Comparison of ENCODE assay signal across 11 cellular contexts in the genomic region with DNA sequence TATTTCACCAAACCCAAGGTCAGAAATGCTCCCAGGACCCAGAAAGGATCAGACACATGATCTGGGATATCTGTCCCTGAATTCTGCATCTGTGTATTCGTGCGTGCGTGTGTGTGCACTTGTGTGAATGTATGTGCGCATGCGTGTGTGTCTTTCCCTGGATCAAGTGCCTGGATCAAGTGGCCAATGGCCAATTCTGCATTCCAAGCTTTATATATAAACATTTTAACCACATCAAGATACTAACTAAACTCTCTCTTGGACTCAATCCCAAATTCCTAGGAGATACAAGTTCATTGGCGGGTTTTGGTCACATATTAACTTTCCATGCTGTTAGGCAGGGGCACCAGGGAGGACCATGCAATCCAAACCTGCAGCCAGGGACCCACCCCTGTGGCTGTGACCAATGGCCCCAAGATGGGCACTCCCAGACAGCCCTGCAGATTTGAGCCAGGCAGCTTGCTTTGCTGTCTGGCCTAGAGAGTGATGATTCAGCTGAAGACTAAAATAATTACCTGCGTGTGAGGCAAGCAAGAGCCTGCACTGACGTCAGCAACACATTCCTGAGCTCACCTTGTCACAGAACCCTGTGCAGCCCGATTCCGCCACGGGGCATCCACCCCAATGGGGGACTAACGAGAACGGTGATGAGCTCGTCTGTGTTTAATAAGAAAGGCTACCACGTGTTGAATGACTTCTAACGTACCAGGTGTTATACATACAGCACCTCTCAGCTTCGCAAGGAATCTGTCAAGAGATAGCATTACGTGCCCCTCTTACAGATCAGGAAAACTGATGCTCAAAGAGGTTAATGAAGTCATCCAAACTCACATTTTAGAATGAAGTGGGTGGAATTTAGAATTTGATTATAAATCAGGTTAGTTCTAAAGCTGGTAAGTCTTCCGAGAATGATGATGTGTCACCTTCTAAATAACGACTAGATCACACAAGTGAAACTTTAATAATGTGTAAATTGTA. TPM values are rescaled to one million over a fixed set of nuclear protein-coding genes. Genes with fewer than 3 reads are reported as not detected.
DNase-seq lines count a peak whose midpoint lies in the region; ATAC-seq and TF ChIP-seq lines count a peak whose summit lies in the region.
"Had no signal": no experiment of that assay in that cellular context is flagged by ENCODE, and none has a peak within 500 bp of the region (broad histone marks: within the 10 kb centered on the region; RNA-seq: fewer than 3 reads in every experiment).

No MANE protein-coding gene starts in this region.

- ATAC-seq in GM19395 (IDR thresholded peaks at IDR 0.05; ENCODE audit: unreplicated experiment) (no peak), HG03025 (IDR thresholded peaks at IDR 0.05; ENCODE audit: low FRiP score, unreplicated experiment) (no peak)

- H3K4me1 Mint-ChIP-seq in osteocyte (ENCODE audit: unreplicated experiment): peaks cover 73% of the 10 kb centered on the region
- no peaks in the 10 kb centered on the region for H3K4me1 Mint-ChIP-seq in activated T-cell treated with anti-CD3 and anti-CD28 coated beads, Interleukin-2, amount 50 U/mL, for 24 hours (ENCODE audit: low read depth)

- H3K4me3 ChIP-seq in adipocyte (ENCODE audit: low read length): no peak overlapping the region
- no peak overlapping the region for H3K4me3 ChIP-seq in fibroblast of the aortic adventitia (ENCODE audit: low read depth, low read length)
- H3K4me3 ChIP-seq: adrenal gland had no signal

- H3K27ac Mint-ChIP-seq in osteocyte (ENCODE audit: unreplicated experiment): peak overlapping the region; percentile 78
- H3K27ac Mint-ChIP-seq in activated T-cell treated with anti-CD3 and anti-CD28 coated beads, Interleukin-2, amount 50 U/mL, for 24 hours: no peak overlapping the region

- peaks cover 37% of the 10 kb centered on the region for H3K4me1 ChIP-seq in adipocyte (ENCODE audit: control insufficient read depth, insufficient read depth, low read length)
- H3K4me1 ChIP-seq: adrenal gland had no signal

- H3K9me3 Mint-ChIP-seq in osteocyte (ENCODE audit: unreplicated experiment): no peaks in the 10 kb centered on the region
- H3K9me3 Mint-ChIP-seq in activated T-cell treated with anti-CD3 and anti-CD28 coated beads, Interleukin-2, amount 50 U/mL, for 24 hours: no peaks in the 10 kb centered on the region

- in situ Hi-C loops in G401 (cut with HindIII; ENCODE audit: low sequenced_read_pairs): no loop called here

- no peaks in the 10 kb centered on the region for H3K36me3 Mint-ChIP-seq in osteocyte (ENCODE audit: unreplicated experiment)
- H3K36me3 Mint-ChIP-seq in activated T-cell treated with anti-CD3 and anti-CD28 coated beads, Interleukin-2, amount 50 U/mL, for 24 hours (ENCODE audit: low read depth): no peaks in the 10 kb centered on the region

- TF ChIP-seq CTCF in fibroblast of the aortic adventitia (IDR thresholded peaks at IDR 0.05; ENCODE audit: insufficient read depth, low read length): no peak
- TF ChIP-seq CTCF in osteocyte (IDR thresholded peaks at IDR 0.05): no peak

- no peaks in the 10 kb centered on the region for H3K36me3 ChIP-seq in adipocyte (ENCODE audit: control insufficient read depth, insufficient read depth, low read length, severe bottlenecking)
- H3K36me3 ChIP-seq: adrenal gland had no signal

- H3K27me3 ChIP-seq in adipocyte (replicated peaks; ENCODE audit: control insufficient read depth, insufficient read depth, low read length): no peaks in the 10 kb centered on the region
- H3K27me3 ChIP-seq: adrenal gland had no signal

- H3K27me3 Mint-ChIP-seq in osteocyte (ENCODE audit: unreplicated experiment): no peaks in the 10 kb centered on the region
- no peaks in the 10 kb centered on the region for H3K27me3 Mint-ChIP-seq in activated T-cell treated with anti-CD3 and anti-CD28 coated beads, Interleukin-2, amount 50 U/mL, for 24 hours

- no peak overlapping the region for H3K9ac ChIP-seq in adipocyte (ENCODE audit: low read length)

- H3K9me3 ChIP-seq in adipocyte (ENCODE audit: control insufficient read depth, low read length): no peaks in the 10 kb centered on the region
- H3K9me3 ChIP-seq: adrenal gland had no signal

- DNase-seq in G401 (ENCODE audit: low spot score) (peak; percentile 37), adipocyte (ENCODE audit: low read depth) (peak; percentile 85), fibroblast of the aortic adventitia (ENCODE audit: low read depth) (peak; percentile 80), osteocyte (ENCODE audit: extremely low spot score, unreplicated experiment) (no peak), epidermal melanocyte (ENCODE audit: insufficient read length, low spot score) (no peak)
- DNase-seq in activated T-cell treated with anti-CD3 and anti-CD28 coated beads, Interleukin-2, amount 50 U/mL, for 24 hours: no peak
- DNase-seq: NCI-H187; stimulated activated CD8-positive, alpha-beta memory T cell treated with anti-CD3 and anti-CD28 coated beads, Interleukin-4, amount 100 ng/mL, for 48 hours had no signal

- H3K4me3 Mint-ChIP-seq in osteocyte (ENCODE audit: unreplicated experiment): no peak overlapping the region
- H3K4me3 Mint-ChIP-seq in activated T-cell treated with anti-CD3 and anti-CD28 coated beads, Interleukin-2, amount 50 U/mL, for 24 hours: no peak overlapping the region

RNA-seq across cellular contexts. Expression of a gene that starts 45.4 kb away (rescaled TPM):
- total RNA-seq in G401 (2014; rRNA removed; shearing (Covaris generic)): 13.8 and 24.0 TPM in 2 replicates
- total RNA-seq in fibroblast of the aortic adventitia (ENCODE audit: low replicate concordance): 65.3 and 92.9 TPM in 2 replicates
- total RNA-seq in osteocyte: 49.6 and 56.4 TPM in 2 replicates

Comparison
In these comparisons a context has a peak if more than half of its experiments do, and no peak if none do; other contexts are left out.
1. DNase-seq: peak in G401 (single experiment), adipocyte (single experiment) and fibroblast of the aortic adventitia (single experiment); none in osteocyte (single experiment), activated T-cell treated with anti-CD3 and anti-CD28 coated beads, Interleukin-2, amount 50 U/mL, for 24 hours (single experiment) and epidermal melanocyte (single experiment).